12 cellular contexts compared by ENCODE assay signal in the genomic region with DNA sequence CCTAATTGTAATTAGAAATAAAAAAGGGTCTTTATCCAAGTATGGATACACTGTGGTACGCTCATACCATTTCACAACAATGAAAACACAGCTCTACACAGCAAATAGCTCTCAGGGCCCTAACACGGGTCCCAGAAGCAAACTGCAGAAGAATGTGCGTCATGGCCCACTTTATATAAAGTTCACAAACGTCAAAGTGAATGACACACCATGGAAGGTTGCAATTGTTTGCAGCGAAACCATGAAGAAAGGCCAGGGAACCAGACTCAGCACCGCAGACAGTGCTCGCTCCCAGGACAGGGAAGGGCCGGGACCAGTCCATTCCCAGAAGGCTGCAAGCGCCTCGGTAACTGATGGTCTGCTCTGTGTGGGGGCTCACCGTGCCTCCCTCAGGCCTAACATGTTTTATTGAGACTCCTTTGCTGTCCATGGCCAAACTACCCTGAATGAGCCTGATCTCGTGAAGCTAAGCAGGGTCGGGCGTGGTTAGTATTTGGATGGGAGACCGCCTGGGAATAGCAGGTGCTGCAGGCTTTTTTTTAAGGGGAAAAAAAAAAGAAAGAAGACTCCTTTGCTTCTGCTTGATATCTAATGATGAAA. TPM values are rescaled to one million over a fixed set of nuclear protein-coding genes. Genes with fewer than 3 reads are reported as not detected.
DNase-seq lines count a peak whose midpoint lies in the region; ATAC-seq, FAIRE-seq and TF ChIP-seq lines count a peak whose summit lies in the region.
"Had no signal": no experiment of that assay in that cellular context is flagged by ENCODE, and none has a peak within 500 bp of the region (broad histone marks: within the 10 kb centered on the region; RNA-seq: fewer than 3 reads in every experiment).

No MANE protein-coding gene starts in this region.

- H3F3A ChIP-seq in OCI-LY1 (ENCODE audit: insufficient read depth, low read length): peaks cover 5% of the 10 kb centered on the region; the same call in 1 of the 2 replicates

- no TSS peak for BruUV-seq in endothelial cell of umbilical vein (replicated peaks; lab: Mats Ljungman, UMichigan)

- H4K20me1 ChIP-seq in BLaER1 treated with 17β-estradiol and CSF1 and Interleukin-3, amounts not matched to agents 10 nM and 100 nM: peaks cover 0 to 6% (median 0%) of the 10 kb centered on the region in 11 experiments; a peak in 2 of 22 replicates
- H4K20me1 ChIP-seq in OCI-LY1 (ENCODE audit: insufficient read depth, low read length) (no peaks in the 10 kb centered on the region), endothelial cell of umbilical vein (replicated peaks; ENCODE audit: control insufficient read depth, extremely low read depth, insufficient read depth, low read length) (no peaks in the 10 kb centered on the region)

- H3K9me3 ChIP-seq in BLaER1 treated with 17β-estradiol and CSF1 and Interleukin-3, amounts not matched to agents 10 nM and 100 nM (replicated peaks in 1 of 11): no peaks in the 10 kb centered on the region
- H3K9me3 ChIP-seq in OCI-LY1 (ENCODE audit: low read length) (no peaks in the 10 kb centered on the region), endothelial cell of umbilical vein (replicated peaks; ENCODE audit: control insufficient read depth, insufficient read depth, low read length) (no peaks in the 10 kb centered on the region), psoas muscle (no peaks in the 10 kb centered on the region)
- H3K9me3 ChIP-seq: body of pancreas, testis had no signal

- peaks cover 53 to 99% (median 98%) of the 10 kb centered on the region in 10 experiments for H3K4me1 ChIP-seq in BLaER1 treated with 17β-estradiol and CSF1 and Interleukin-3, amounts not matched to agents 10 nM and 100 nM
- H3K4me1 ChIP-seq in OCI-LY1 (ENCODE audit: insufficient read depth, low read length, severe bottlenecking) (peaks cover 84% of the 10 kb centered on the region), endothelial cell of umbilical vein (ENCODE audit: control insufficient read depth, extremely low read depth, insufficient read depth, low read length) (peaks cover 30% of the 10 kb centered on the region), psoas muscle (peaks cover 39% of the 10 kb centered on the region)
- H3K4me1 ChIP-seq: body of pancreas had no signal

- no peak for TF ChIP-seq POLR2A in endothelial cell of umbilical vein (IDR thresholded peaks at IDR 0.05; ENCODE audit: low read depth, low read length)

- H3K27me3 ChIP-seq in BLaER1 treated with 17β-estradiol and CSF1 and Interleukin-3, amounts not matched to agents 10 nM and 100 nM: peaks cover 0 to 27% (median 0%) of the 10 kb centered on the region in 11 experiments; a peak in 5 of 22 replicates
- H3K27me3 ChIP-seq in OCI-LY1 (ENCODE audit: insufficient read depth, low read length): no peaks in the 10 kb centered on the region
- no peaks in the 10 kb centered on the region for H3K27me3 ChIP-seq in endothelial cell of umbilical vein (ENCODE audit: control insufficient read depth in 2 of 2, insufficient read depth in 2 of 2, low read length in 2 of 2)
- H3K27me3 ChIP-seq in psoas muscle (ENCODE audit: insufficient read depth in 3 of 3, low read length in 2 of 3): no peaks in the 10 kb centered on the region
- H3K27me3 ChIP-seq: body of pancreas, testis had no signal

- ATAC-seq in psoas muscle: peak in 2 of 4 donors; percentile 2 to 7

- H2AFZ ChIP-seq in OCI-LY1 (ENCODE audit: low read length) (no peak overlapping the region), endothelial cell of umbilical vein (ENCODE audit: low read depth, low read length) (no peak overlapping the region)

- no peak for FAIRE-seq in endothelial cell of umbilical vein (lab: Jason Lieb, UNC)
- FAIRE-seq: TTC549 had no signal

- intact Hi-C loops in endothelial cell of umbilical vein (cut with micrococcal nuclease): loop anchor here (1.0 to 2.0 kb wide), 3 partner anchors 11 to 126 kb away; no protein-coding TSS in a partner anchor
- intact Hi-C loops in psoas muscle (cut with DNase I): loop anchor here in 1 of 2 donors (5.0 kb wide), 1 partner anchor 60 kb away; no protein-coding TSS in a partner anchor

- H3K36me3 ChIP-seq in BLaER1 treated with 17β-estradiol and CSF1 and Interleukin-3, amounts not matched to agents 10 nM and 100 nM: peaks cover 0 to 20% (median 0%) of the 10 kb centered on the region in 11 experiments; a peak in 6 of 22 replicates
- H3K36me3 ChIP-seq in OCI-LY1 (ENCODE audit: insufficient read depth, low read length): no peaks in the 10 kb centered on the region
- peaks cover 0 to 4% of the 10 kb centered on the region in 2 experiments for H3K36me3 ChIP-seq in endothelial cell of umbilical vein (ENCODE audit: control insufficient read depth in 2 of 2, extremely low read depth in 1 of 2, insufficient read depth in 2 of 2, low read length in 2 of 2)
- peaks cover 0 to 44% of the 10 kb centered on the region in 2 donors for H3K36me3 ChIP-seq in psoas muscle (ENCODE audit: insufficient read depth in 1 of 2, low read depth in 1 of 2)

- TF ChIP-seq CTCF in OCI-LY1 (IDR thresholded peaks at IDR 0.05; ENCODE audit: low read length) (no peak), endothelial cell of umbilical vein (IDR thresholded peaks at IDR 0.05; ENCODE audit: extremely low read depth in 1 of 2, insufficient read depth in 1 of 2, low read depth in 1 of 2, low read length in 2 of 2) (no peak), psoas muscle (IDR thresholded peaks at IDR 0.05) (no peak)

- CTCF ChIA-PET in endothelial cell of umbilical vein (lab: Charles Lee): interaction anchor here (1.0 to 5.4 kb wide), 5 partner anchors 10 to 150 kb away, joined by 4 to 45 read pairs (median 9); no protein-coding TSS in a partner anchor

- DNase-seq in endothelial cell of umbilical vein (ENCODE audit: low read depth, low spot score) (peak; percentile 12), psoas muscle (no peak), activated gamma-delta T cell treated with Interleukin-2 at 50 U/mL for 16 hours (no peak), dedifferentiated amniotic fluid mesenchymal stem cell (ENCODE audit: extremely low spot score) (no peak), GM19238 (ENCODE audit: insufficient read length, low spot score) (no peak), amniotic stem cell (lab: John Stamatoyannopoulos, UW) (no peak)
- DNase-seq: stimulated activated CD4-positive, alpha-beta T cell treated with anti-CD3 and anti-CD28 coated beads, Interleukin-4, amount 100 ng/mL, for 24 hours had no signal

- H3K9me2 ChIP-seq in OCI-LY1 (ENCODE audit: low read depth, low read length): no peaks in the 10 kb centered on the region

- POLR2A ChIA-PET in endothelial cell of umbilical vein (lab: Charles Lee): no interaction called here

- H3K4me3 ChIP-seq in BLaER1 treated with 17β-estradiol and CSF1 and Interleukin-3, amounts not matched to agents 10 nM and 100 nM: no peak overlapping the region
- H3K4me3 ChIP-seq in OCI-LY1 (ENCODE audit: low read depth, low read length, poor library complexity, severe bottlenecking) (no peak overlapping the region), endothelial cell of umbilical vein (replicated peaks in 1 of 3; ENCODE audit: insufficient read depth in 1 of 3, low read depth in 1 of 3, low read length in 3 of 3) (no peak overlapping the region), psoas muscle (no peak overlapping the region)
- H3K4me3 ChIP-seq: body of pancreas, testis had no signal

- peak overlapping the region in 8 of 11 experiments; percentile 11 to 83 (median 64); a peak in 12 of 22 replicates for H3K9ac ChIP-seq in BLaER1 treated with 17β-estradiol and CSF1 and Interleukin-3, amounts not matched to agents 10 nM and 100 nM
- H3K9ac ChIP-seq in OCI-LY1 (ENCODE audit: low read length): peak overlapping the region; percentile 67; the same call in 1 of the 2 replicates
- H3K9ac ChIP-seq in endothelial cell of umbilical vein (replicated peaks; ENCODE audit: extremely low read depth, insufficient read depth, low read length): no peak overlapping the region

- H3K27ac ChIP-seq in BLaER1 treated with 17β-estradiol and CSF1 and Interleukin-3, amounts not matched to agents 10 nM and 100 nM: peak overlapping the region in 10 of 11 experiments; percentile 24 to 92 (median 70); a peak in 18 of 22 replicates
- H3K27ac ChIP-seq in OCI-LY1 (ENCODE audit: low read depth, low read length, poor library complexity, severe bottlenecking): peak overlapping the region; percentile 100
- H3K27ac ChIP-seq in endothelial cell of umbilical vein (ENCODE audit: insufficient read depth, low read depth, low read length): peak overlapping the region; percentile 55
- peak overlapping the region; percentile 88 for H3K27ac ChIP-seq in psoas muscle
- H3K27ac ChIP-seq: body of pancreas, testis had no signal

- dilution Hi-C loops in endothelial cell of umbilical vein (cut with MboI; ENCODE audit: extremely low pct_ligation_motif_present, low sequenced_read_pairs): no loop called here

- H3K4me2 ChIP-seq in BLaER1 treated with 17β-estradiol and CSF1 and Interleukin-3, amounts not matched to agents 10 nM and 100 nM: peak overlapping the region; percentile 65 to 99 (median 93)
- H3K4me2 ChIP-seq in OCI-LY1 (ENCODE audit: low read length): peak overlapping the region; percentile 28; the same call in 1 of the 2 replicates
- H3K4me2 ChIP-seq in endothelial cell of umbilical vein (ENCODE audit: insufficient read depth, low read length): peak overlapping the region; percentile 4

- 65 to 83% (median 76%) methylated on average over 15 of the region's 15 CpGs for WGBS in psoas muscle, 3 donors

- H3K9me1 ChIP-seq in endothelial cell of umbilical vein (replicated peaks; ENCODE audit: control insufficient read depth, extremely low read depth, insufficient read depth, low read length): no peaks in the 10 kb centered on the region

- no peaks in the 10 kb centered on the region for H3K79me2 ChIP-seq in OCI-LY1 (ENCODE audit: insufficient read depth, low read length)
- no peaks in the 10 kb centered on the region for H3K79me2 ChIP-seq in endothelial cell of umbilical vein (ENCODE audit: control insufficient read depth, insufficient read depth, low read length)

RNA-seq across cellular contexts. Expression of gene ACOX3, which starts 47.8 kb away (rescaled TPM):
- total RNA-seq in endothelial cell of umbilical vein (25.6 and 26.3 TPM in 2 replicates), psoas muscle (10 to 100 TPM; 10.3 to 18.8 (median 12.6) TPM)
- polyA plus RNA-seq in endothelial cell of umbilical vein (10.6 and 13.0 TPM in 2 replicates), psoas muscle (10 to 100 TPM in 1 of 3 donors, 1 to 10 TPM in 2; 5.6 to 10.8 (median 8.1) TPM)
- polyA plus RNA-seq in endothelial cell of umbilical vein (2011; cell fraction: cytosol; rRNA removed): 10.6 and 11.2 TPM in 2 replicates
- 28.3 and 29.2 TPM in 2 replicates for polyA plus RNA-seq in endothelial cell of umbilical vein (2011; cell fraction: nucleus; rRNA removed)
- 22.9 and 25.7 TPM in 2 replicates for polyA plus RNA-seq in endothelial cell of umbilical vein (2012)
- polyA minus RNA-seq in endothelial cell of umbilical vein: 10.0 and 11.8 TPM in 2 replicates
- polyA minus RNA-seq in endothelial cell of umbilical vein (2011; cell fraction: cytosol; rRNA and poly(A)+ RNA removed): 1.1 TPM
- 15.6 and 18.8 TPM in 2 replicates for polyA minus RNA-seq in endothelial cell of umbilical vein (2011; cell fraction: nucleus; rRNA and poly(A)+ RNA removed)

RNA-seq across cellular contexts. Expression of gene TRMT44, which starts 47.9 kb away (rescaled TPM):
- 17.3 and 20.7 TPM in 2 replicates for total RNA-seq in endothelial cell of umbilical vein
- polyA plus RNA-seq in endothelial cell of umbilical vein: 10.4 and 10.6 TPM in 2 replicates
- polyA plus RNA-seq in endothelial cell of umbilical vein (2011; cell fraction: cytosol; rRNA removed): 6.7 and 9.2 TPM in 2 replicates
- 29.7 and 32.7 TPM in 2 replicates for polyA plus RNA-seq in endothelial cell of umbilical vein (2011; cell fraction: nucleus; rRNA removed)
- 8.9 and 9.1 TPM in 2 replicates for polyA plus RNA-seq in endothelial cell of umbilical vein (2012)
- polyA minus RNA-seq in endothelial cell of umbilical vein: 14.2 and 14.3 TPM in 2 replicates
- polyA minus RNA-seq in endothelial cell of umbilical vein (2011; cell fraction: cytosol; rRNA and poly(A)+ RNA removed): 10.4 TPM
- 22.2 and 37.1 TPM in 2 replicates for polyA minus RNA-seq in endothelial cell of umbilical vein (2011; cell fraction: nucleus; rRNA and poly(A)+ RNA removed)
- 1 to 10 TPM; 5.4 to 9.1 (median 6.8) TPM for total RNA-seq in psoas muscle
- polyA plus RNA-seq in psoas muscle: 1 to 10 TPM; 3.4 to 5.0 (median 3.6) TPM

Comparison
In these comparisons a context has a peak if more than half of its experiments do, and no peak if none do; other contexts are left out.
1. H3K4me2 ChIP-seq: peak in every context shown above with its lines; median percentile 93 in BLaER1 treated with 17β-estradiol and CSF1 and Interleukin-3, amounts not matched to agents 10 nM and 100 nM; 28 in OCI-LY1; 4 in endothelial cell of umbilical vein.